Comparison of ENCODE assay signal across 8 cellular contexts in genomic region chrX:110087485-110088356, GRCh38.
A peak's percentile ranks its signal among the peaks of the same experiment; 100 is the strongest.
DNase-seq lines count a peak whose midpoint lies in the region; ATAC-seq, FAIRE-seq and TF ChIP-seq lines count a peak whose summit lies in the region.

No MANE protein-coding gene starts in this region.

- peak overlapping the region; percentile 100 for H3K27ac Mint-ChIP-seq in HFFc6
- peak overlapping the region; percentile 30 for H3K27ac Mint-ChIP-seq in activated B cell treated with CpG ODN at 0.5 μM for 24 hours

- no peaks in the 10 kb centered on the region for H3K9me3 Mint-ChIP-seq in HFFc6
- no peaks in the 10 kb centered on the region for H3K9me3 Mint-ChIP-seq in activated B cell treated with CpG ODN at 0.5 μM for 24 hours

- POLR2A ChIA-PET in AG04450 (lab: Yijun Ruan, JAX) (interaction anchor here (1.6 kb wide), 1 partner anchor 331 kb away, joined by 4 read pairs; no protein-coding TSS in a partner anchor), activated B cell treated with CpG ODN at 0.5 μM for 24 hours (lab: Charles Lee) (no interaction called here), HepG2 (lab: Yijun Ruan, JAX) (no interaction called here)

- FAIRE-seq in HepG2 (lab: Jason Lieb, UNC): no peak

- peaks cover 26% of the 10 kb centered on the region for H3K4me1 ChIP-seq in HepG2 (ENCODE audit: insufficient read depth, low read length)
- peaks cover 3 to 5% of the 10 kb centered on the region in 2 donors for H3K4me1 ChIP-seq in aorta (ENCODE audit: control insufficient read depth in 1 of 2, insufficient read depth in 2 of 2, low read length in 2 of 2)

- H3K4me1 Mint-ChIP-seq in HFFc6 (ENCODE audit: low read depth) (peaks cover 49% of the 10 kb centered on the region), activated B cell treated with CpG ODN at 0.5 μM for 24 hours (peaks cover 28% of the 10 kb centered on the region)

- in situ Hi-C loops in HepG2 (cut with HindIII; ENCODE audit: extremely low pct_ligation_motif_present, low pct_unique_long_range_greater_than_20kb): no loop called here

- BruUV-seq in HepG2 (replicated peaks; lab: Mats Ljungman, UMichigan): no TSS peak

- TF ChIP-seq RAD21 in HepG2 (CRISPR knock-in tag; IDR thresholded peaks at IDR 0.05): no peak

- no peak for TF ChIP-seq EP300 in HepG2 (IDR thresholded peaks at IDR 0.05; ENCODE audit: low read depth in 2 of 2, low read length in 2 of 2)
- no peak for TF ChIP-seq EP300 in HepG2 (CRISPR knock-in tag; IDR thresholded peaks at IDR 0.05; ENCODE audit: borderline replicate concordance)

- H3K27ac ChIP-seq in AG04450 (ENCODE audit: low read depth, low read length) (peak overlapping the region; percentile 98), HepG2 (ENCODE audit: extremely low read length, insufficient read depth, low read length) (no peak overlapping the region), aorta (ENCODE audit: low read depth in 1 of 2, low read length in 2 of 2) (no peak overlapping the region)

- H3K36me3 ChIP-seq in HepG2 (replicated peaks in 1 of 2; ENCODE audit: control insufficient read depth in 1 of 2, insufficient read depth in 2 of 2, low read length in 2 of 2): no peaks in the 10 kb centered on the region
- H3K36me3 ChIP-seq in aorta (ENCODE audit: control insufficient read depth in 1 of 2, insufficient read depth in 2 of 2, low read length in 1 of 2): no peaks in the 10 kb centered on the region

- no peaks in the 10 kb centered on the region for H3K27me3 ChIP-seq in AG04450 (ENCODE audit: control insufficient read depth, insufficient read depth, low read length)
- no peaks in the 10 kb centered on the region for H3K27me3 ChIP-seq in HepG2 (ENCODE audit: control insufficient read depth in 1 of 2, insufficient read depth in 2 of 2, low read length in 2 of 2)
- no peaks in the 10 kb centered on the region for H3K27me3 ChIP-seq in aorta (ENCODE audit: control insufficient read depth in 1 of 2, insufficient read depth in 2 of 2, low read length in 1 of 2)

- no peak for TF ChIP-seq CTCF in AG04450 (IDR thresholded peaks at IDR 0.05; ENCODE audit: low read depth, low read length)
- no peak for TF ChIP-seq CTCF in HFFc6 (IDR thresholded peaks at IDR 0.05)
- TF ChIP-seq CTCF in activated B cell treated with CpG ODN at 0.5 μM for 24 hours (IDR thresholded peaks at IDR 0.05): no peak
- no peak for TF ChIP-seq CTCF in HepG2 (CRISPR knock-in tag; IDR thresholded peaks at IDR 0.05)

- no peaks in the 10 kb centered on the region for H3K27me3 Mint-ChIP-seq in HFFc6 (ENCODE audit: insufficient read depth)
- no peaks in the 10 kb centered on the region for H3K27me3 Mint-ChIP-seq in activated B cell treated with CpG ODN at 0.5 μM for 24 hours

- intact Hi-C loops in activated B cell treated with CpG ODN at 0.5 μM for 24 hours (cut with micrococcal nuclease): no loop called here
- intact Hi-C loops in HepG2 (cut with micrococcal nuclease; ENCODE audit: unreplicated experiment): loop anchor here (5.0 kb wide), 1 partner anchor 50 kb away; no protein-coding TSS in a partner anchor
- intact Hi-C loops in aorta (cut with DNase I): no loop called here

- no peak overlapping the region for H3K4me2 ChIP-seq in HepG2 (ENCODE audit: low read depth, low read length)

- no peak overlapping the region for H3K9ac ChIP-seq in HepG2 (ENCODE audit: insufficient read depth, low read depth, low read length)

- H3K4me3 ChIP-seq in AG04450 (ENCODE audit: low read depth, low read length) (peak overlapping the region; percentile 39), HepG2 (replicated peaks in 1 of 3; ENCODE audit: insufficient read depth in 1 of 3, low read depth in 2 of 3, low read length in 3 of 3) (no peak overlapping the region), aorta (ENCODE audit: low read length in 2 of 2) (no peak overlapping the region)

- no peak overlapping the region for H2AFZ ChIP-seq in HepG2 (ENCODE audit: low read length)

- WGBS in HepG2 (ENCODE audit: low lambda C conversion rate): 97% methylated on average over 4 of the region's 4 CpGs
- WGBS in aorta, 2 donors: 47 to 78% methylated on average over 4 of the region's 4 CpGs

- peak overlapping the region; percentile 74 for H3K4me3 Mint-ChIP-seq in HFFc6
- H3K4me3 Mint-ChIP-seq in activated B cell treated with CpG ODN at 0.5 μM for 24 hours: no peak overlapping the region

- H3K79me2 ChIP-seq in HepG2 (ENCODE audit: insufficient read depth, low read length): no peaks in the 10 kb centered on the region

- ATAC-seq in activated B cell treated with CpG ODN at 0.5 μM for 24 hours (ENCODE audit: low read depth) (no peak), HepG2 (no peak), HG02678 (IDR thresholded peaks at IDR 0.05; ENCODE audit: unreplicated experiment) (no peak), aorta (ENCODE audit: low FRiP score) (no peak)

- H3K36me3 Mint-ChIP-seq in HFFc6 (ENCODE audit: low read depth) (no peaks in the 10 kb centered on the region; the same call in 1 of the 2 replicates), activated B cell treated with CpG ODN at 0.5 μM for 24 hours (ENCODE audit: low read depth) (no peaks in the 10 kb centered on the region)

- no peaks in the 10 kb centered on the region for H4K20me1 ChIP-seq in HepG2 (ENCODE audit: insufficient read depth, low read length)

- peak; percentile 81 for DNase-seq in AG04450 (ENCODE audit: low read depth, low spot score)
- DNase-seq in HFFc6: peak; percentile 88
- no peak for DNase-seq in activated B cell treated with CpG ODN at 0.5 μM for 24 hours
- no peak for DNase-seq in HepG2 (ENCODE audit: low spot score)
- no peak for DNase-seq in NCI-H446 (lab: John Stamatoyannopoulos, UW)
- no peak for DNase-seq in aorta
- no peak for DNase-seq in activated CD8-positive, alpha-beta memory T cell treated with anti-CD3 and anti-CD28 coated beads for 24 hours

- CTCF ChIA-PET in AG04450 (lab: Charles Lee) (interaction anchor here (1.4 kb wide), 1 partner anchor 59 kb away, joined by 7 read pairs; no protein-coding TSS in a partner anchor), activated B cell treated with CpG ODN at 0.5 μM for 24 hours (lab: Charles Lee) (no interaction called here), HepG2 (lab: Yijun Ruan, JAX; ENCODE audit: low intra/inter-chr PET ratio, low total read pairs) (no interaction called here)

- H3K9me3 ChIP-seq in AG04450 (ENCODE audit: control insufficient read depth, insufficient read depth, low read length) (no peaks in the 10 kb centered on the region), HepG2 (ENCODE audit: low read length) (no peaks in the 10 kb centered on the region), aorta (ENCODE audit: control insufficient read depth, low read length) (no peaks in the 10 kb centered on the region)

- TF ChIP-seq POLR2A in HepG2 (IDR thresholded peaks at IDR 0.05; ENCODE audit: insufficient read depth in 1 of 2, low read depth in 2 of 2, low read length in 2 of 2): no peak

TF ChIP-seq in HepG2, 621 proteins besides CTCF, POLR2A, EP300 and RAD21:
- no peak for TF ChIP-seq KDM1A (CRISPR knock-in tag; IDR thresholded peaks at IDR 0.05)
- TF ChIP-seq SP140L (CRISPR knock-in tag; IDR thresholded peaks at IDR 0.05; ENCODE audit: borderline replicate concordance): no peak
- TF ChIP-seq KDM6A (CRISPR knock-in tag; IDR thresholded peaks at IDR 0.05; ENCODE audit: low read depth): no peak
- no peak for TF ChIP-seq TOPORS (CRISPR knock-in tag; IDR thresholded peaks at IDR 0.05)
- TF ChIP-seq MAFF (IDR thresholded peaks at IDR 0.05; ENCODE audit: low read depth, low read length): peak; percentile 46
- peak; percentile 54 to 59; a peak in 3 of 4 replicates for TF ChIP-seq MAFK (conservative IDR thresholded peaks at IDR 0.05 in 1 of 2, IDR thresholded peaks at IDR 0.05 in 1 of 2; ENCODE audit: low read length in 2 of 2)

Comparison
In these comparisons a context has a peak if more than half of its experiments do, and no peak if none do; other contexts are left out.
1. DNase-seq: peak in AG04450 (single experiment) and HFFc6 (single experiment); none in activated B cell treated with CpG ODN at 0.5 μM for 24 hours (single experiment), HepG2 (single experiment), NCI-H446 (0 of 2), aorta (0 of 2) and activated CD8-positive, alpha-beta memory T cell treated with anti-CD3 and anti-CD28 coated beads for 24 hours (single experiment).